8 cellular contexts compared by ENCODE assay signal in the genomic region with DNA sequence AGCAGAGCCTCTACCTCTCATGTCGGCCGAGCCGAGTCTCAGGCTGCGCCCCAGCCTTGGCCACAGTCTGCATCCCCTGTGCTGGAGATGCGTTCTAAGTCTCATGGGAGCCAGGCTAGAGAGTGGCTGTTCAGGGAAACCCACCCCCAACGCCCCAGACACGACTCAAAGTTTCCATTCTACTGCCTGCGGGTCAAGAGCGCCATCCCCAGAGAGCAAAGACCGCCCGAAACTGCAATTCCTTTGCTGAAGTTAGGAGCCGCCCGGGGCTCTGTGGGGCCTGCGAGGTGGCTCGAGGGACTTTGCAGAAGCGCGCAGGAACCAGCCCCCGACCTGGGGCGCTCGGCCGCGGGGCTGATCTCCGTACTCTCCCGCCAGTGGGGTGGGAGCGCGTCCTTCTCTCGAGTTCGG. TPM values are rescaled to one million over a fixed set of nuclear protein-coding genes. Genes with fewer than 3 reads are reported as not detected.
DNase-seq lines count a peak whose midpoint lies in the region; ATAC-seq, FAIRE-seq and TF ChIP-seq lines count a peak whose summit lies in the region.

No MANE protein-coding gene starts in this region.

- H2AFZ ChIP-seq in keratinocyte (ENCODE audit: control insufficient read depth, low read length) = no peak overlapping the region

- ATAC-seq in GM19025 (IDR thresholded peaks at IDR 0.05; ENCODE audit: low read depth, unreplicated experiment) (peak; percentile 29), HG03135 (IDR thresholded peaks at IDR 0.05; ENCODE audit: unreplicated experiment) (peak; percentile 39), GM18861 (IDR thresholded peaks at IDR 0.05; ENCODE audit: unreplicated experiment) (no peak)

- WGBS in thymus = 18% methylated on average over 28 of the region's 28 CpGs

- H3K27me3 Mint-ChIP-seq in activated naive CD8-positive, alpha-beta T cell treated with anti-CD3 and anti-CD28 coated beads for 36 hours = no peaks in the 10 kb centered on the region

- no peaks in the 10 kb centered on the region for H3K27me3 ChIP-seq in keratinocyte (ENCODE audit: control insufficient read depth, extremely low read depth, insufficient read depth, low read length)
- H3K27me3 ChIP-seq in thymus (ENCODE audit: control insufficient read depth, insufficient read depth) = no peaks in the 10 kb centered on the region

- DNase-seq in AG09309 (ENCODE audit: low read depth) = no peak
- DNase-seq in activated naive CD8-positive, alpha-beta T cell treated with anti-CD3 and anti-CD28 coated beads for 36 hours = peak; percentile 40
- DNase-seq in keratinocyte (ENCODE audit: low read depth, low spot score) = no peak
- no peak for DNase-seq in activated gamma-delta T cell (lab: John Stamatoyannopoulos, UW)

- FAIRE-seq in keratinocyte (lab: Jason Lieb, UNC) = no peak

- H3K9me1 ChIP-seq in keratinocyte (ENCODE audit: control insufficient read depth, extremely low read depth, insufficient read depth, low read length) = no peaks in the 10 kb centered on the region

- H4K20me1 ChIP-seq in keratinocyte (ENCODE audit: control insufficient read depth, extremely low read depth, insufficient read depth, low read length) = no peaks in the 10 kb centered on the region

- H3K27ac ChIP-seq in keratinocyte (ENCODE audit: control insufficient read depth, insufficient read depth, low read length) = peak overlapping the region; percentile 70
- no peak overlapping the region for H3K27ac ChIP-seq in thymus (ENCODE audit: low read depth)

- H3K36me3 Mint-ChIP-seq in activated naive CD8-positive, alpha-beta T cell treated with anti-CD3 and anti-CD28 coated beads for 36 hours = no peaks in the 10 kb centered on the region

- H3K36me3 ChIP-seq in keratinocyte (ENCODE audit: control insufficient read depth in 2 of 2, extremely low read depth in 1 of 2, insufficient read depth in 2 of 2, low read length in 2 of 2) (no peaks in the 10 kb centered on the region), thymus (ENCODE audit: control insufficient read depth, insufficient read depth) (peaks cover 6% of the 10 kb centered on the region)

- H3K27ac Mint-ChIP-seq in activated naive CD8-positive, alpha-beta T cell treated with anti-CD3 and anti-CD28 coated beads for 36 hours = no peak overlapping the region

- H3K4me3 ChIP-seq in AG09309 (ENCODE audit: control insufficient read depth, low read depth, low read length) = peak overlapping the region; percentile 33
- H3K4me3 ChIP-seq in keratinocyte (ENCODE audit: control insufficient read depth in 2 of 3, extremely low read depth in 1 of 3, insufficient read depth in 2 of 3, low read depth in 1 of 3, low read length in 3 of 3) = peak overlapping the region in 1 of 3 experiments; percentile 16
- peak overlapping the region; percentile 46 for H3K4me3 ChIP-seq in thymus (ENCODE audit: low read length)

- H3K4me1 ChIP-seq in keratinocyte (ENCODE audit: control insufficient read depth, extremely low read depth, insufficient read depth, low read length) (peaks cover 42% of the 10 kb centered on the region), thymus (ENCODE audit: control insufficient read depth, insufficient read depth, low read length) (no peaks in the 10 kb centered on the region)

- H3K79me2 ChIP-seq in keratinocyte (ENCODE audit: control insufficient read depth, insufficient read depth, low read length) = no peaks in the 10 kb centered on the region

- H3K4me3 Mint-ChIP-seq in activated naive CD8-positive, alpha-beta T cell treated with anti-CD3 and anti-CD28 coated beads for 36 hours = peak overlapping the region; percentile 22

- H3K9me3 ChIP-seq in keratinocyte (ENCODE audit: control insufficient read depth, low read depth, low read length) = no peaks in the 10 kb centered on the region
- H3K9me3 ChIP-seq in thymus (ENCODE audit: control insufficient read depth) = no peaks in the 10 kb centered on the region

- H3K9ac ChIP-seq in keratinocyte (ENCODE audit: control insufficient read depth, extremely low read depth, insufficient read depth, low read length) = peak overlapping the region; percentile 70

- H3K4me1 Mint-ChIP-seq in activated naive CD8-positive, alpha-beta T cell treated with anti-CD3 and anti-CD28 coated beads for 36 hours = peaks cover 17% of the 10 kb centered on the region

- dilution Hi-C loops in keratinocyte (cut with MboI; ENCODE audit: extremely low pct_ligation_motif_present, low sequenced_read_pairs) = no loop called here

- no peaks in the 10 kb centered on the region for H3K9me3 Mint-ChIP-seq in activated naive CD8-positive, alpha-beta T cell treated with anti-CD3 and anti-CD28 coated beads for 36 hours

- peak overlapping the region; percentile 43 for H3K4me2 ChIP-seq in keratinocyte (ENCODE audit: control insufficient read depth, extremely low read depth, insufficient read depth, low read depth, low read length)

- TF ChIP-seq CTCF in AG09309 (IDR thresholded peaks at IDR 0.05; ENCODE audit: control insufficient read depth, insufficient read depth, low read depth, low read length, missing control alignments) = no peak
- no peak for TF ChIP-seq CTCF in keratinocyte (optimal IDR thresholded peaks at IDR 0.05 in 1 of 3, IDR thresholded peaks at IDR 0.05 in 1 of 3, conservative IDR thresholded peaks at IDR 0.05 in 1 of 3; ENCODE audit: extremely low read depth in 1 of 3, insufficient read depth in 2 of 3, low read length in 3 of 3)

RNA-seq across cellular contexts. Expression of a gene that starts 10.0 kb away (rescaled TPM):
- total RNA-seq in activated naive CD8-positive, alpha-beta T cell treated with anti-CD3 and anti-CD28 coated beads for 36 hours = 10 to 100 TPM; 17.3 to 17.6 TPM
- 13.7 to 25.6 TPM (median 17.6 TPM) in 3 replicates for polyA plus RNA-seq in keratinocyte
- 7.0 TPM for polyA plus RNA-seq in keratinocyte (2011; ENCODE audit: low read depth)
- polyA plus RNA-seq in keratinocyte (2011; cell fraction: cytosol; rRNA removed) = 23.9 and 24.1 TPM in 2 replicates
- 22.7 and 22.9 TPM in 2 replicates for polyA plus RNA-seq in keratinocyte (2011; cell fraction: nucleus; rRNA removed)
- 10.3 and 21.4 TPM in 2 replicates for polyA plus RNA-seq in keratinocyte (2012; ENCODE audit: low replicate concordance)
- polyA minus RNA-seq in keratinocyte = 25.5 to 69.4 TPM (median 32.9 TPM) in 3 replicates
- polyA minus RNA-seq in keratinocyte (2011; cell fraction: cytosol; rRNA and poly(A)+ RNA removed) = 24.9 TPM
- polyA minus RNA-seq in keratinocyte (2011; cell fraction: nucleus; rRNA and poly(A)+ RNA removed) = 15.6 and 23.7 TPM in 2 replicates
- 7.2 TPM for polyA plus RNA-seq in thymus

RNA-seq across cellular contexts. Expression of a gene that starts 45.3 kb away (rescaled TPM):
- total RNA-seq in activated naive CD8-positive, alpha-beta T cell treated with anti-CD3 and anti-CD28 coated beads for 36 hours = 10 to 100 TPM; 60.1 to 62.7 TPM
- 36.1 to 52.5 TPM (median 47.8 TPM) in 3 replicates for polyA plus RNA-seq in keratinocyte
- 29.2 TPM for polyA plus RNA-seq in keratinocyte (2011; ENCODE audit: low read depth)
- 31.3 and 31.4 TPM in 2 replicates for polyA plus RNA-seq in keratinocyte (2011; cell fraction: cytosol; rRNA removed)
- polyA plus RNA-seq in keratinocyte (2011; cell fraction: nucleus; rRNA removed) = 47.4 and 65.8 TPM in 2 replicates
- polyA plus RNA-seq in keratinocyte (2012; ENCODE audit: low replicate concordance) = 20.9 and 36.2 TPM in 2 replicates
- polyA minus RNA-seq in keratinocyte = 10.6 to 34.7 TPM (median 22.2 TPM) in 3 replicates
- 21.9 TPM for polyA minus RNA-seq in keratinocyte (2011; cell fraction: cytosol; rRNA and poly(A)+ RNA removed)
- 14.1 and 25.9 TPM in 2 replicates for polyA minus RNA-seq in keratinocyte (2011; cell fraction: nucleus; rRNA and poly(A)+ RNA removed)
- polyA plus RNA-seq in thymus = 29.3 TPM

RNA-seq across cellular contexts. Expression of a gene that starts 51.4 kb away (rescaled TPM):
- total RNA-seq in activated naive CD8-positive, alpha-beta T cell treated with anti-CD3 and anti-CD28 coated beads for 36 hours = 10 to 100 TPM; 22.6 to 26.1 TPM
- polyA plus RNA-seq in keratinocyte (0.09 TPM in 1 of 3 replicates, not detected in the others), thymus (7.7 TPM)
- not detected for polyA plus RNA-seq in keratinocyte (2011; ENCODE audit: low read depth)
- 0.05 and 0.07 TPM in 2 replicates for polyA plus RNA-seq in keratinocyte (2011; cell fraction: cytosol; rRNA removed)
- 0.19 TPM in 1 of 2 replicates, not detected in the other for polyA plus RNA-seq in keratinocyte (2011; cell fraction: nucleus; rRNA removed)
- 0.34 TPM in 1 of 2 replicates, not detected in the other for polyA plus RNA-seq in keratinocyte (2012; ENCODE audit: low replicate concordance)
- polyA minus RNA-seq in keratinocyte = not detected in 3 replicates
- not detected for polyA minus RNA-seq in keratinocyte (2011; cell fraction: cytosol; rRNA and poly(A)+ RNA removed)
- polyA minus RNA-seq in keratinocyte (2011; cell fraction: nucleus; rRNA and poly(A)+ RNA removed) = not detected in 2 replicates
